Comparison of ENCODE assay signal across 16 cellular contexts in genomic region chrX:107632291-107632690, GRCh38.
"Had no signal": no experiment of that assay in that cellular context is flagged by ENCODE, and none has a peak within 500 bp of the region (broad histone marks: within the 10 kb centered on the region; RNA-seq: fewer than 3 reads in every experiment).

No MANE protein-coding gene starts in this region.

- H3K4me1 ChIP-seq: breast epithelium, foreskin keratinocyte, psoas muscle, right lobe of liver had no signal

- H3K9me3 ChIP-seq: breast epithelium, heart left ventricle, left lung, psoas muscle, right lobe of liver had no signal

- H3K36me3 Mint-ChIP-seq: activated naive CD4-positive, alpha-beta T cell treated with anti-CD3 and anti-CD28 coated beads, Interleukin-2, amount 10 ng/mL, durations not matched to agents 7 days and 5 days; memory B cell; type B pancreatic cell had no signal

- H3K36me3 ChIP-seq: breast epithelium, heart left ventricle, left lung, right lobe of liver had no signal

- ATAC-seq: activated CD8-positive, alpha-beta T cell treated with anti-CD3 and anti-CD28 coated beads for 36 hours; esophagus mucosa; foreskin keratinocyte; heart left ventricle; left lung; psoas muscle; right lobe of liver had no signal

- H3K27me3 Mint-ChIP-seq: activated CD8-positive, alpha-beta T cell treated with anti-CD3 and anti-CD28 coated beads for 36 hours; activated naive CD4-positive, alpha-beta T cell treated with anti-CD3 and anti-CD28 coated beads, Interleukin-2, amount 10 ng/mL, durations not matched to agents 7 days and 5 days; memory B cell; type B pancreatic cell had no signal

- H3K27me3 ChIP-seq: foreskin keratinocyte, left lung, right lobe of liver had no signal

- H3K4me3 ChIP-seq: breast epithelium, heart left ventricle, left lung, psoas muscle, right lobe of liver had no signal

- DNase-seq: activated CD4-positive, CD25-positive, alpha-beta regulatory T cell treated with anti-CD3 and anti-CD28 coated beads, Interleukin-2, amount 50 U/mL, for 72 hours; activated CD8-positive, alpha-beta memory T cell treated with anti-CD3 and anti-CD28 coated beads, Interleukin-2, amount 50 U/mL, for 4 hours; activated CD8-positive, alpha-beta T cell treated with anti-CD3 and anti-CD28 coated beads for 36 hours; activated naive CD4-positive, alpha-beta T cell treated with anti-CD3 and anti-CD28 coated beads, Interleukin-2, amount 10 ng/mL, durations not matched to agents 7 days and 5 days; foreskin keratinocyte; heart left ventricle; left lung; occipital lobe; psoas muscle; right lobe of liver; stimulated activated naive CD4-positive, alpha-beta T cell treated with Interleukin-2 at 50 U/mL for 16 hours had no signal

- H3K4me3 Mint-ChIP-seq: activated CD8-positive, alpha-beta T cell treated with anti-CD3 and anti-CD28 coated beads for 36 hours; activated naive CD4-positive, alpha-beta T cell treated with anti-CD3 and anti-CD28 coated beads, Interleukin-2, amount 10 ng/mL, durations not matched to agents 7 days and 5 days; memory B cell; nephron; type B pancreatic cell had no signal

- H3K27ac Mint-ChIP-seq: activated CD8-positive, alpha-beta T cell treated with anti-CD3 and anti-CD28 coated beads for 36 hours; activated naive CD4-positive, alpha-beta T cell treated with anti-CD3 and anti-CD28 coated beads, Interleukin-2, amount 10 ng/mL, durations not matched to agents 7 days and 5 days; memory B cell; nephron; type B pancreatic cell had no signal

- H3K9me3 Mint-ChIP-seq: activated CD8-positive, alpha-beta T cell treated with anti-CD3 and anti-CD28 coated beads for 36 hours; activated naive CD4-positive, alpha-beta T cell treated with anti-CD3 and anti-CD28 coated beads, Interleukin-2, amount 10 ng/mL, durations not matched to agents 7 days and 5 days; memory B cell; nephron had no signal

- H3K27ac ChIP-seq: breast epithelium, foreskin keratinocyte, heart left ventricle, left lung, psoas muscle, right lobe of liver had no signal
